ENCODE assay signal across 8 cellular contexts in genomic region chr11:84564180-84564866, GRCh38.
DNase-seq lines count a peak whose midpoint lies in the region; ATAC-seq lines count a peak whose summit lies in the region.

No MANE protein-coding gene starts in this region.

- DNase-seq in NCI-H1694 treated with DMSO at 0.1 percent for 48 hours (lab: John Stamatoyannopoulos, UW), result peak; percentile 1
- DNase-seq in NCI-H1694 (lab: John Stamatoyannopoulos, UW), result no peak
- peak; percentile 63 for DNase-seq in RKO (ENCODE audit: low spot score)
- DNase-seq in dermis microvascular lymphatic vessel endothelial cell (ENCODE audit: low read depth in 2 of 2), result peak; percentile 14 to 45
- DNase-seq in mucosa of gallbladder (ENCODE audit: low spot score), result peak; percentile 29

- ATAC-seq in GM19395 (IDR thresholded peaks at IDR 0.05; ENCODE audit: unreplicated experiment) (peak; percentile 91), HG03342 (IDR thresholded peaks at IDR 0.05; ENCODE audit: unreplicated experiment) (peak; percentile 87), esophagus mucosa (no peak)
